ENCODE assay signal across 10 cellular contexts in genomic region chr3:187946031-187946691, GRCh38.
DNase-seq lines count a peak whose midpoint lies in the region; ATAC-seq and TF ChIP-seq lines count a peak whose summit lies in the region.
"Had no signal": no experiment of that assay in that cellular context is flagged by ENCODE, and none has a peak within 500 bp of the region (broad histone marks: within the 10 kb centered on the region; RNA-seq: fewer than 3 reads in every experiment).

No MANE protein-coding gene starts in this region.

- H3K9ac ChIP-seq in DND-41 (ENCODE audit: low read depth, low read length), result no peak overlapping the region

- no peak for TF ChIP-seq POLR2A in transverse colon (IDR thresholded peaks at IDR 0.05)

- 70 to 80% methylated on average over 5 to 6 of the region's 6 CpGs for WGBS in transverse colon (ENCODE audit: low coverage in 1 of 2), 2 donors

- H3K27me3 Mint-ChIP-seq in activated naive CD4-positive, alpha-beta T cell treated with anti-CD3 and anti-CD28 coated beads, Interleukin-2, amount 10 ng/mL, durations not matched to agents 7 days and 5 days, result peaks cover 3% of the 10 kb centered on the region

- POLR2A ChIA-PET in HEK293T (lab: Yijun Ruan, JAX), result no interaction called here

- TF ChIP-seq CTCF in DND-41 (IDR thresholded peaks at IDR 0.05; ENCODE audit: borderline replicate concordance, extremely low read depth, low read length, poor library complexity, severe bottlenecking), result no peak
- TF ChIP-seq CTCF in cardiac fibroblast (IDR thresholded peaks at IDR 0.05; ENCODE audit: low read depth, low read length), result no peak
- no peak for TF ChIP-seq CTCF in left lung (IDR thresholded peaks at IDR 0.05)
- no peak for TF ChIP-seq CTCF in transverse colon (IDR thresholded peaks at IDR 0.05)

- no peak overlapping the region for H2AFZ ChIP-seq in DND-41 (ENCODE audit: low read depth, low read length)

- in situ Hi-C loops in transverse colon (cut with MboI; ENCODE audit: low pct_ligation_motif_present in 1 of 4, low pct_unique_long_range_greater_than_20kb in 1 of 4, low sequenced_read_pairs in 3 of 4), result no loop called here

- H3K4me2 ChIP-seq in DND-41 (ENCODE audit: insufficient read depth, low read length), result no peak overlapping the region

- no peaks in the 10 kb centered on the region for H3K9me3 Mint-ChIP-seq in activated naive CD4-positive, alpha-beta T cell treated with anti-CD3 and anti-CD28 coated beads, Interleukin-2, amount 10 ng/mL, durations not matched to agents 7 days and 5 days
- H3K9me3 Mint-ChIP-seq: IgD-negative memory B cell had no signal

- H3K27ac Mint-ChIP-seq in activated naive CD4-positive, alpha-beta T cell treated with anti-CD3 and anti-CD28 coated beads, Interleukin-2, amount 10 ng/mL, durations not matched to agents 7 days and 5 days, result no peak overlapping the region
- H3K27ac Mint-ChIP-seq: IgD-negative memory B cell had no signal

- no peaks in the 10 kb centered on the region for H4K20me1 ChIP-seq in DND-41 (ENCODE audit: insufficient read depth, low read length)

- H3K9me3 ChIP-seq in DND-41 (ENCODE audit: insufficient read depth, low read length, severe bottlenecking) (no peaks in the 10 kb centered on the region), left lung (no peaks in the 10 kb centered on the region), transverse colon (no peaks in the 10 kb centered on the region)

- peaks cover 7% of the 10 kb centered on the region for H3K4me1 Mint-ChIP-seq in activated naive CD4-positive, alpha-beta T cell treated with anti-CD3 and anti-CD28 coated beads, Interleukin-2, amount 10 ng/mL, durations not matched to agents 7 days and 5 days

- H3K36me3 Mint-ChIP-seq in activated naive CD4-positive, alpha-beta T cell treated with anti-CD3 and anti-CD28 coated beads, Interleukin-2, amount 10 ng/mL, durations not matched to agents 7 days and 5 days, result peaks cover 1% of the 10 kb centered on the region
- H3K36me3 Mint-ChIP-seq: IgD-negative memory B cell had no signal

- CTCF ChIA-PET in HEK293T (lab: Yijun Ruan, JAX), result no interaction called here
- CTCF ChIA-PET in activated naive CD4-positive, alpha-beta T cell treated with anti-CD3 and anti-CD28 coated beads, Interleukin-2, amount 10 ng/mL, durations not matched to agents 7 days and 5 days (lab: Charles Lee), result interaction anchor here (1.1 to 1.3 kb wide), 2 partner anchors 9 to 19 kb away, joined by 3 read pairs; no protein-coding TSS in a partner anchor

- peaks cover 8% of the 10 kb centered on the region for H3K4me1 ChIP-seq in DND-41 (ENCODE audit: insufficient read depth, low read length)
- peaks cover 0 to 30% of the 10 kb centered on the region in 2 donors for H3K4me1 ChIP-seq in left lung
- H3K4me1 ChIP-seq in transverse colon, result no peaks in the 10 kb centered on the region

- ATAC-seq in DND-41 (ENCODE audit: insufficient read depth, low read depth) (0 out of 3 replicates have a peak, but pooled peaks have one; percentile 21), left lung (peak; percentile 13)

- no peaks in the 10 kb centered on the region for H3K79me2 ChIP-seq in DND-41 (ENCODE audit: insufficient read depth, low read length)

- DNase-seq in DND-41, result no peak
- peak; percentile 3 for DNase-seq in NCI-H2029 treated with DMSO at 0.1 percent for 48 hours (lab: John Stamatoyannopoulos, UW)
- DNase-seq in cardiac fibroblast (ENCODE audit: low read depth in 2 of 2), result peak; percentile 57 to 69
- DNase-seq in left lung, result no peak
- no peak for DNase-seq in HEK293T (ENCODE audit: extremely low spot score)
- no peak for DNase-seq in transverse colon
- no peak for DNase-seq in activated naive CD4-positive, alpha-beta T cell treated with anti-CD3 and anti-CD28 coated beads, Interleukin-2, amount 10 ng/mL, durations not matched to agents 7 days and 5 days
- DNase-seq: NCI-H2227 treated with DMSO at 0.1 percent for 48 hours had no signal

- no peaks in the 10 kb centered on the region for H3K36me3 ChIP-seq in DND-41 (ENCODE audit: insufficient read depth, low read length)
- no peaks in the 10 kb centered on the region for H3K36me3 ChIP-seq in left lung
- H3K36me3 ChIP-seq in transverse colon, result no peaks in the 10 kb centered on the region

- no peak for TF ChIP-seq EP300 in transverse colon (IDR thresholded peaks at IDR 0.05; ENCODE audit: low read depth)

- H3K4me3 ChIP-seq in DND-41 (ENCODE audit: low read depth in 1 of 2, low read length in 2 of 2) (no peak overlapping the region), cardiac fibroblast (replicated peaks in 1 of 2; ENCODE audit: low read depth in 2 of 2, low read length in 2 of 2) (no peak overlapping the region), left lung (no peak overlapping the region), transverse colon (no peak overlapping the region)
- H3K4me3 ChIP-seq: SK-N-MC had no signal

- H3K4me3 Mint-ChIP-seq in activated naive CD4-positive, alpha-beta T cell treated with anti-CD3 and anti-CD28 coated beads, Interleukin-2, amount 10 ng/mL, durations not matched to agents 7 days and 5 days, result no peak overlapping the region

- H3K27me3 ChIP-seq in DND-41 (ENCODE audit: insufficient read depth, low read length, poor library complexity), result no peaks in the 10 kb centered on the region
- no peaks in the 10 kb centered on the region for H3K27me3 ChIP-seq in left lung
- H3K27me3 ChIP-seq in transverse colon, result no peaks in the 10 kb centered on the region

- intact Hi-C loops in left lung (cut with DNase I) (no loop called here), transverse colon (cut with DNase I; ENCODE audit: low total_unique reads) (no loop called here)

- H3K27ac ChIP-seq in DND-41 (ENCODE audit: low read length), result no peak overlapping the region
- no peak overlapping the region for H3K27ac ChIP-seq in left lung
- H3K27ac ChIP-seq in transverse colon, result no peak overlapping the region
- H3K27ac ChIP-seq: SK-N-MC had no signal

TF ChIP-seq in HEK293T, 16 proteins besides CTCF, POLR2A, EP300 and RAD21:
- no peak for TF ChIP-seq BHLHE40 (IDR thresholded peaks at IDR 0.05; ENCODE audit: borderline replicate concordance)
- TF ChIP-seq, protein P1, sequence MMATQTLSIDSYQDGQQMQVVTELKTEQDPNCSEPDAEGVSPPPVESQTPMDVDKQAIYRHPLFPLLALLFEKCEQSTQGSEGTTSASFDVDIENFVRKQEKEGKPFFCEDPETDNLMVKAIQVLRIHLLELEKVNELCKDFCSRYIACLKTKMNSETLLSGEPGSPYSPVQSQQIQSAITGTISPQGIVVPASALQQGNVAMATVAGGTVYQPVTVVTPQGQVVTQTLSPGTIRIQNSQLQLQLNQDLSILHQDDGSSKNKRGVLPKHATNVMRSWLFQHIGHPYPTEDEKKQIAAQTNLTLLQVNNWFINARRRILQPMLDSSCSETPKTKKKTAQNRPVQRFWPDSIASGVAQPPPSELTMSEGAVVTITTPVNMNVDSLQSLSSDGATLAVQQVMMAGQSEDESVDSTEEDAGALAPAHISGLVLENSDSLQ (IDR thresholded peaks at IDR 0.05), result no peak
- TF ChIP-seq LEF1 (IDR thresholded peaks at IDR 0.05; ENCODE audit: borderline replicate concordance), result no peak
- TF ChIP-seq ZNF384 (IDR thresholded peaks at IDR 0.05), result no peak
- no peak for TF ChIP-seq SUZ12 (IDR thresholded peaks at IDR 0.05)
- no peak for TF ChIP-seq FOXM1 (IDR thresholded peaks at IDR 0.05; ENCODE audit: borderline replicate concordance)
- no peak for TF ChIP-seq ARNT (IDR thresholded peaks at IDR 0.05)
- TF ChIP-seq NFRKB (IDR thresholded peaks at IDR 0.05), result no peak
- no peak for TF ChIP-seq FOXA1 (IDR thresholded peaks at IDR 0.05)
- no peak for TF ChIP-seq HDGF (IDR thresholded peaks at IDR 0.05; ENCODE audit: borderline replicate concordance)

Comparison
In these comparisons a context has a peak if more than half of its experiments do, and no peak if none do; other contexts are left out.
1. DNase-seq: peak in NCI-H2029 treated with DMSO at 0.1 percent for 48 hours (single experiment) and cardiac fibroblast (2 of 2); none in DND-41 (single experiment), left lung (0 of 2), HEK293T (single experiment), transverse colon (single experiment) and activated naive CD4-positive, alpha-beta T cell treated with anti-CD3 and anti-CD28 coated beads, Interleukin-2, amount 10 ng/mL, durations not matched to agents 7 days and 5 days (single experiment).